Comparison of ENCODE assay signal across 2 cellular contexts in the genomic region with DNA sequence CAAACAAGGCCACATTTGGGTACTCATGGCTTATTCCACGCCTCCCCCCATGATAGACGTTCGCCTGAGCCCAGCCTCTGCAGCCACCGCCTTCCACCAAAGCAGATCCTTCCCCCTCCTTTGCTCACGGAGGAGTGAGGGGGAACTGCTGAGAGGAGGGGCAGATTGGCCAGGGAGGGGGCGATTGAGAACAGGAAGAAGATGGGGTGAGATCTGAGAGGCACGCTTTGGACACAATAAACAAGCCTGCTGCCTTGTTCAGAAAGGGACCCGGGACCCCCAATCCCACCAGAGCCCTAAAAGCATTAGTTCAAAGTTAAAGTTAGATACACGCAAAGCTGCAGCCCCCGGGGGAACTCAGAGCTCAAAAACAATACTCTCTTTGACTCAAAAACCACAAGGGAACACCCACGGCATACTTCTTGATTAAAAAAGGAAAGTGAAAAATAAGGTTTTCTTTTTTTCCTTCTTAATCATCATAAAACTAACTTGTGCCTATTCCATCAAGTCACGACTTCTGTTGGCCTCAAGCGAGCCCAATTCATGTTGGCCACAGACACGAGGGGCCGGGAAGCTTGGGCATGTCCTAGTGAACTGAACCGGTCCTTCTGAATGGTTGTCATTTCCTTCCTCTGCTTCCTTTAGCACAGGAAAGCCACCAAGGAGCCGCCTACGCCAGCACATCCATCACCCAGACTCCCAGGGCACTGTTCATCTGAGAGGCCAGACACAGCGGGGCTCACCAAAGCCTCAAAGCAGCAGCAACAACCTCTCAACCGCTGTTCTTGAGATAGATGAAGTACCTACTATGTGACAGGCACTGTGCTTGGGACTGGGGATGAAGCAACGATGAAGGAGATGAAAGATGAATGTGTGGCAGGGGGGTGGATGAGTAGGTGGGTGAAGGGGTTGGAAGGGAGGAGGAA.
TF ChIP-seq lines count a peak whose summit lies in the region.

No MANE protein-coding gene starts in this region.

TF ChIP-seq in SK-N-SH, 30 proteins besides CTCF, POLR2A, EP300 and RAD21 (continued from another document):
- TF ChIP-seq REST (IDR thresholded peaks at IDR 0.05; ENCODE audit: low read depth, low read length) (no peak), IRF3 (IDR thresholded peaks at IDR 0.05; ENCODE audit: low read depth, low read length) (no peak), MAX (IDR thresholded peaks at IDR 0.05; ENCODE audit: low read depth) (no peak), YY1 (IDR thresholded peaks at IDR 0.05; ENCODE audit: low read depth) (no peak), RXRA (IDR thresholded peaks at IDR 0.05; ENCODE audit: borderline replicate concordance, low read depth) (no peak), NRF1 (IDR thresholded peaks at IDR 0.05; ENCODE audit: low read depth, low read length) (no peak)
- TF ChIP-seq, protein P1, sequence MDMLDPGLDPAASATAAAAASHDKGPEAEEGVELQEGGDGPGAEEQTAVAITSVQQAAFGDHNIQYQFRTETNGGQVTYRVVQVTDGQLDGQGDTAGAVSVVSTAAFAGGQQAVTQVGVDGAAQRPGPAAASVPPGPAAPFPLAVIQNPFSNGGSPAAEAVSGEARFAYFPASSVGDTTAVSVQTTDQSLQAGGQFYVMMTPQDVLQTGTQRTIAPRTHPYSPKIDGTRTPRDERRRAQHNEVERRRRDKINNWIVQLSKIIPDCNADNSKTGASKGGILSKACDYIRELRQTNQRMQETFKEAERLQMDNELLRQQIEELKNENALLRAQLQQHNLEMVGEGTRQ (IDR thresholded peaks at IDR 0.05; ENCODE audit: borderline replicate concordance, low read depth, low read length) = no peak

TF ChIP-seq in SK-N-SH treated with all-trans-retinoic acid at 6 μM for 48 hours, 23 proteins besides CTCF, POLR2A, EP300 and RAD21 (continued from another document):
- TF ChIP-seq, protein P2, sequence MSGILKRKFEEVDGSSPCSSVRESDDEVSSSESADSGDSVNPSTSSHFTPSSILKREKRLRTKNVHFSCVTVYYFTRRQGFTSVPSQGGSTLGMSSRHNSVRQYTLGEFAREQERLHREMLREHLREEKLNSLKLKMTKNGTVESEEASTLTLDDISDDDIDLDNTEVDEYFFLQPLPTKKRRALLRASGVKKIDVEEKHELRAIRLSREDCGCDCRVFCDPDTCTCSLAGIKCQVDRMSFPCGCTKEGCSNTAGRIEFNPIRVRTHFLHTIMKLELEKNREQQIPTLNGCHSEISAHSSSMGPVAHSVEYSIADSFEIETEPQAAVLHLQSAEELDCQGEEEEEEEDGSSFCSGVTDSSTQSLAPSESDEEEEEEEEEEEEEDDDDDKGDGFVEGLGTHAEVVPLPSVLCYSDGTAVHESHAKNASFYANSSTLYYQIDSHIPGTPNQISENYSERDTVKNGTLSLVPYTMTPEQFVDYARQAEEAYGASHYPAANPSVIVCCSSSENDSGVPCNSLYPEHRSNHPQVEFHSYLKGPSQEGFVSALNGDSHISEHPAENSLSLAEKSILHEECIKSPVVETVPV (CRISPR knock-in tag; IDR thresholded peaks at IDR 0.05) = no peak
- TF ChIP-seq ZNF70 (CRISPR knock-in tag; IDR thresholded peaks at IDR 0.05) (no peak), ZNF565 (CRISPR knock-in tag; conservative IDR thresholded peaks at IDR 0.05; ENCODE audit: low read depth) (no peak), OSR1 (CRISPR knock-in tag; IDR thresholded peaks at IDR 0.05) (no peak), ZC3H10 (CRISPR knock-in tag; IDR thresholded peaks at IDR 0.05) (no peak), TOX (CRISPR knock-in tag; IDR thresholded peaks at IDR 0.05; ENCODE audit: borderline replicate concordance) (no peak), ZFP30 (CRISPR knock-in tag; IDR thresholded peaks at IDR 0.05) (no peak), BACH2 (CRISPR knock-in tag; IDR thresholded peaks at IDR 0.05; ENCODE audit: borderline replicate concordance) (no peak)
- TF ChIP-seq, protein P3, sequence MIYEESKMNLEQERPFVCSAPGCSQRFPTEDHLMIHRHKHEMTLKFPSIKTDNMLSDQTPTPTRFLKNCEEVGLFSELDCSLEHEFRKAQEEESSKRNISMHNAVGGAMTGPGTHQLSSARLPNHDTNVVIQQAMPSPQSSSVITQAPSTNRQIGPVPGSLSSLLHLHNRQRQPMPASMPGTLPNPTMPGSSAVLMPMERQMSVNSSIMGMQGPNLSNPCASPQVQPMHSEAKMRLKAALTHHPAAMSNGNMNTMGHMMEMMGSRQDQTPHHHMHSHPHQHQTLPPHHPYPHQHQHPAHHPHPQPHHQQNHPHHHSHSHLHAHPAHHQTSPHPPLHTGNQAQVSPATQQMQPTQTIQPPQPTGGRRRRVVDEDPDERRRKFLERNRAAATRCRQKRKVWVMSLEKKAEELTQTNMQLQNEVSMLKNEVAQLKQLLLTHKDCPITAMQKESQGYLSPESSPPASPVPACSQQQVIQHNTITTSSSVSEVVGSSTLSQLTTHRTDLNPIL (CRISPR knock-in tag; IDR thresholded peaks at IDR 0.05; ENCODE audit: low read depth) = no peak
